Comparison of ENCODE assay signal across 12 cellular contexts in the genomic region with DNA sequence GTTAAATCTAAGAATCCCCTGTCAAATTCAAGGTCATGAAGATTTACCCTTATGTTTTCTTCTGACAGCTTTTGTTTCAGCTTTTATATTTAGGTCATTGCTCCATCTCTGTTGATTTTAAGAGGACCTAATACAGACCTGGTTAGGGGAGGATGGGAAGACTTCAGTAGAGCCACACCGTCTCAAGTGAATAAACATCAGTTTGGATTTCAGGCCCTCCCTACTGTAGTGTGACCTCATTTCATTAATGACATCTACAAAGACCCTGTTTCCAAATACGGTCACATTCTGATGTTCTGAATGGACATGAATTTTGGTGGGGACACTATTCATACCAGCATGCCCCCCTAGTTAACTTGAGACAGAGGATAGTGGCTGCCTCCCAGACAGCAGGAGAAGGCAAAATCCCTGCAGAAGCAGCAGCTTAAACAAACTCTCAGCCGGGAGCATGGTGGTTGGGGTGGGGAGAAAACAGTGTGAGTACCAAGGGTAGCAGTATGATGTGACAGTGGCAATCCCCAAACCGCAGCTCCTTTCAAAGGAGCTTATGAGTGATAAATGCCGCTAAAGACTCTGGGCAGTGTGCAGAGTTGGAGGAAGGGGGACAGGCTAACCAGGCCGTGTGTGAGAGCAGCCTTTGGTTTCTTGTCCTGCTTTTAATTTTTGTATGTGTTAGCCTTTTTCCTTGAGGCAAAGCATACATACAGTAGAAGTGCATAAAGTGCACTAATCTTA.
"Had no signal": no experiment of that assay in that cellular context is flagged by ENCODE, and none has a peak within 500 bp of the region (broad histone marks: within the 10 kb centered on the region; RNA-seq: fewer than 3 reads in every experiment).

No MANE protein-coding gene starts in this region.

- H3K4me3 Mint-ChIP-seq: activated T-helper 17 cell treated with anti-CD3 and anti-CD28 coated beads, Interleukin-2, amount 50 U/mL, for 72 hours; mesothelial cell of epicardium had no signal

- H3K27ac ChIP-seq: adrenal gland, colonic mucosa, heart right ventricle, neutrophil, thyroid gland had no signal

- H3K9me3 Mint-ChIP-seq: activated T-helper 17 cell treated with anti-CD3 and anti-CD28 coated beads, Interleukin-2, amount 50 U/mL, for 72 hours had no signal

- H3K4me1 Mint-ChIP-seq: activated T-helper 17 cell treated with anti-CD3 and anti-CD28 coated beads, Interleukin-2, amount 50 U/mL, for 72 hours; mesothelial cell of epicardium had no signal

- H3K4me1 ChIP-seq: adrenal gland, colonic mucosa, heart right ventricle, thyroid gland had no signal

- H3K36me3 Mint-ChIP-seq: mesothelial cell of epicardium had no signal

- H3K4me3 ChIP-seq: adrenal gland, colonic mucosa, heart right ventricle, thyroid gland had no signal

- H3K27me3 ChIP-seq: adrenal gland, colonic mucosa, heart right ventricle, neutrophil, thyroid gland had no signal

- ATAC-seq: activated T-helper 17 cell treated with anti-CD3 and anti-CD28 coated beads, Interleukin-2, amount 50 U/mL, for 72 hours; heart right ventricle had no signal

- H3K27ac Mint-ChIP-seq: activated T-helper 17 cell treated with anti-CD3 and anti-CD28 coated beads, Interleukin-2, amount 50 U/mL, for 72 hours; mesothelial cell of epicardium had no signal

- H3K36me3 ChIP-seq: adrenal gland, colonic mucosa, heart right ventricle, neutrophil, thyroid gland had no signal

- H3K9me3 ChIP-seq: adrenal gland, colonic mucosa, heart right ventricle, neutrophil, thyroid gland had no signal

- DNase-seq: activated CD4-positive, alpha-beta T cell treated with anti-CD3 and anti-CD28 coated beads for 48 hours; activated CD8-positive, alpha-beta memory T cell treated with anti-CD3 and anti-CD28 coated beads for 24 hours; activated naive CD4-positive, alpha-beta T cell treated with anti-CD3 and anti-CD28 coated beads, Interleukin-2, amount 50 U/mL, for 16 hours; adrenal gland; caudate nucleus; colonic mucosa; heart right ventricle; kidney glomerular epithelial cell; thyroid gland had no signal
